Comparison of ENCODE assay signal across 1 cellular context in the genomic region with DNA sequence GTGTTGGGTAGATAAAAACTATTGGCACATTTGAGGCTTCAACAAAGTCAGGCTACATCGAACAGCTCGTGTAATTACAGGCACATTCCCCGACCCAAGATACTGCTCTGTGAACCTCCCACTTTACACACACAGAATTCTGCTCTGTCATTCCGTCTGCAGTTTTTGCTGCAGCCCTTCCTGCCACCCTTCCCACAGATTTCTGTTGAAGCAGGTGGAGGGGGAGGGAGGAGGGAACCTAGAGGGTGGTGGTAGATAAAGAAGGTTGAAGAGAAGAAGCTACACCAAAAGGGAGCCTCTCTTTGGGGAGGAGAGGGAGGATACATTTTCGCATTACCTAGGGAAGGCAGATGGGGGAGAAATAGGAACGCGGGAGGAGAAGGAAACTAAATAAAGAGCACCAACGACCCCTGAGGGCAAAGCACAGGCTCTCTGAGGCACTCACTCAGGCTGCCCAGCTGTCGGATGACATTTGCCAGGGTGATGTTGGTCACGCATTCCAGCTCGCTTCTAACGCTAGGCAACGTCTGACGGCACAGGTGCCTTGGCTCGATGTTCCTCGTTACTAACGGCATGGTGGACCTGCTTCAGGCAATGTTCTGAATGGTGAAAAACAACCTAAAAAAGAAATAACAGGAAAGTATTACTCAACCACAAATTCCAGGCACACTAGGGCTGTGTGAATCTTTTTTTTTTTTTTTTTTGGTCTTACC.
TF ChIP-seq lines count a peak whose summit lies in the region.

No MANE protein-coding gene starts in this region.

TF ChIP-seq in K562, 482 proteins besides CTCF, POLR2A, EP300 and RAD21 (continued from another document and continues in another):
- TF ChIP-seq E2F4 (CRISPR knock-in tag; IDR thresholded peaks at IDR 0.05; ENCODE audit: low read depth) (no peak), PHF21A (IDR thresholded peaks at IDR 0.05; ENCODE audit: borderline replicate concordance, low read depth) (peak; percentile 88), BCOR (IDR thresholded peaks at IDR 0.05) (peak; percentile 67), MXD1 (CRISPR knock-in tag; IDR thresholded peaks at IDR 0.05; ENCODE audit: borderline replicate concordance, poor library complexity, severe bottlenecking) (no peak), ZBTB1 (CRISPR knock-in tag; IDR thresholded peaks at IDR 0.05; ENCODE audit: borderline replicate concordance, low read depth) (no peak), PCBP1 (IDR thresholded peaks at IDR 0.05; ENCODE audit: low read depth, low read length, poor library complexity, severe bottlenecking) (no peak), TBL1XR1 (IDR thresholded peaks at IDR 0.05; ENCODE audit: low read length in 2 of 2) (peak in 1 of 2 experiments; percentile 91; a peak in 2 of 4 replicates), RBM25 (IDR thresholded peaks at IDR 0.05; ENCODE audit: low read depth, low read length, severe bottlenecking) (no peak), SP1 (CRISPR knock-in tag; IDR thresholded peaks at IDR 0.05) (0 out of 2 replicates have a peak, but pooled peaks have one; percentile 46), ZNF766 (CRISPR knock-in tag; conservative IDR thresholded peaks at IDR 0.05) (peak; percentile 74), DPF2 (IDR thresholded peaks at IDR 0.05) (peak; percentile 95), NRF1 (conservative IDR thresholded peaks at IDR 0.05 in 1 of 2, IDR thresholded peaks at IDR 0.05 in 1 of 2) (peak; percentile 21 to 32; a peak in 3 of 4 replicates), EHMT2 (IDR thresholded peaks at IDR 0.05) (peak; percentile 78), FIP1L1 (IDR thresholded peaks at IDR 0.05; ENCODE audit: low read depth, low read length, poor library complexity, severe bottlenecking) (no peak), TARDBP (IDR thresholded peaks at IDR 0.05) (peak; percentile 68; the same call in 1 of the 2 replicates), POLR2B (IDR thresholded peaks at IDR 0.05; ENCODE audit: low read depth, partially characterized antibody) (peak; percentile 19), FOXA3 (CRISPR knock-in tag; conservative IDR thresholded peaks at IDR 0.05 in 1 of 2, IDR thresholded peaks at IDR 0.05 in 1 of 2) (0 out of 4 replicates have a peak, but pooled peaks of 1 of the 2 experiments have one; percentile 10), ZNF589 (CRISPR knock-in tag; IDR thresholded peaks at IDR 0.05; ENCODE audit: low read depth) (no peak), ZNF263 (CRISPR knock-in tag; IDR thresholded peaks at IDR 0.05; ENCODE audit: borderline replicate concordance) (peak; percentile 74; the same call in 1 of the 2 replicates), MCM5 (IDR thresholded peaks at IDR 0.05; ENCODE audit: low read depth) (no peak), ZFP36 (IDR thresholded peaks at IDR 0.05; ENCODE audit: low read depth, low read length, partially characterized antibody) (peak; percentile 4), NFRKB (IDR thresholded peaks at IDR 0.05; ENCODE audit: low read depth) (0 out of 2 replicates have a peak, but pooled peaks have one; percentile 41), RUNX1 (IDR thresholded peaks at IDR 0.05; ENCODE audit: low read depth) (0 out of 2 replicates have a peak, but pooled peaks have one; percentile 27), ETV5 (CRISPR knock-in tag; IDR thresholded peaks at IDR 0.05; ENCODE audit: low read depth) (0 out of 2 replicates have a peak, but pooled peaks have one; percentile 27), CREM (IDR thresholded peaks at IDR 0.05; ENCODE audit: low read depth) (peak; percentile 55; the same call in 1 of the 2 replicates), NR4A1 (CRISPR knock-in tag; IDR thresholded peaks at IDR 0.05) (no peak), NR4A1 (tag; IDR thresholded peaks at IDR 0.05) (0 out of 2 replicates have a peak, but pooled peaks have one; percentile 63), SIN3B (IDR thresholded peaks at IDR 0.05; ENCODE audit: low read depth) (no peak), FOXJ2 (tag; IDR thresholded peaks at IDR 0.05) (no peak), MTF1 (CRISPR knock-in tag; IDR thresholded peaks at IDR 0.05; ENCODE audit: borderline replicate concordance) (no peak), ARID1B (IDR thresholded peaks at IDR 0.05) (peak; percentile 89), GATAD2A (IDR thresholded peaks at IDR 0.05) (peak; percentile 98), ZNF444 (CRISPR knock-in tag; IDR thresholded peaks at IDR 0.05) (no peak), ELK3 (CRISPR knock-in tag; IDR thresholded peaks at IDR 0.05) (no peak), XRCC4 (IDR thresholded peaks at IDR 0.05; ENCODE audit: extremely low read depth, insufficient read depth, insufficient read length) (no peak), MAFF (IDR thresholded peaks at IDR 0.05; ENCODE audit: low read length) (peak; percentile 92), RFX5 (IDR thresholded peaks at IDR 0.05; ENCODE audit: low read depth, low read length) (no peak), SMARCE1 (IDR thresholded peaks at IDR 0.05) (peak; percentile 86), HDAC3 (IDR thresholded peaks at IDR 0.05; ENCODE audit: borderline replicate concordance, partially characterized antibody) (peak; percentile 51), ZNF830 (CRISPR knock-in tag; IDR thresholded peaks at IDR 0.05) (no peak), TEAD1 (CRISPR knock-in tag; IDR thresholded peaks at IDR 0.05) (0 out of 4 replicates have a peak, but pooled peaks have one; percentile 35 to 37), TFAP4 (CRISPR knock-in tag; IDR thresholded peaks at IDR 0.05; ENCODE audit: borderline replicate concordance) (peak; percentile 69), ZKSCAN1 (IDR thresholded peaks at IDR 0.05; ENCODE audit: low read depth, low read length) (0 out of 2 replicates have a peak, but pooled peaks have one; percentile 23)
- TF ChIP-seq, protein P1, sequence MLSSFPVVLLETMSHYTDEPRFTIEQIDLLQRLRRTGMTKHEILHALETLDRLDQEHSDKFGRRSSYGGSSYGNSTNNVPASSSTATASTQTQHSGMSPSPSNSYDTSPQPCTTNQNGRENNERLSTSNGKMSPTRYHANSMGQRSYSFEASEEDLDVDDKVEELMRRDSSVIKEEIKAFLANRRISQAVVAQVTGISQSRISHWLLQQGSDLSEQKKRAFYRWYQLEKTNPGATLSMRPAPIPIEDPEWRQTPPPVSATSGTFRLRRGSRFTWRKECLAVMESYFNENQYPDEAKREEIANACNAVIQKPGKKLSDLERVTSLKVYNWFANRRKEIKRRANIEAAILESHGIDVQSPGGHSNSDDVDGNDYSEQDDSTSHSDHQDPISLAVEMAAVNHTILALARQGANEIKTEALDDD (IDR thresholded peaks at IDR 0.05), result peak; percentile 74
- TF ChIP-seq, protein P2, sequence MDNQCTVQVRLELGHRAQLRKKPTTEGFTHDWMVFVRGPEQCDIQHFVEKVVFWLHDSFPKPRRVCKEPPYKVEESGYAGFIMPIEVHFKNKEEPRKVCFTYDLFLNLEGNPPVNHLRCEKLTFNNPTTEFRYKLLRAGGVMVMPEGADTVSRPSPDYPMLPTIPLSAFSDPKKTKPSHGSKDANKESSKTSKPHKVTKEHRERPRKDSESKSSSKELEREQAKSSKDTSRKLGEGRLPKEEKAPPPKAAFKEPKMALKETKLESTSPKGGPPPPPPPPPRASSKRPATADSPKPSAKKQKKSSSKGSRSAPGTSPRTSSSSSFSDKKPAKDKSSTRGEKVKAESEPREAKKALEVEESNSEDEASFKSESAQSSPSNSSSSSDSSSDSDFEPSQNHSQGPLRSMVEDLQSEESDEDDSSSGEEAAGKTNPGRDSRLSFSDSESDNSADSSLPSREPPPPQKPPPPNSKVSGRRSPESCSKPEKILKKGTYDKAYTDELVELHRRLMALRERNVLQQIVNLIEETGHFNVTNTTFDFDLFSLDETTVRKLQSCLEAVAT (IDR thresholded peaks at IDR 0.05), result peak in 1 of 2 experiments; percentile 8; a peak in 1 of 4 replicates
- TF ChIP-seq, protein P3, sequence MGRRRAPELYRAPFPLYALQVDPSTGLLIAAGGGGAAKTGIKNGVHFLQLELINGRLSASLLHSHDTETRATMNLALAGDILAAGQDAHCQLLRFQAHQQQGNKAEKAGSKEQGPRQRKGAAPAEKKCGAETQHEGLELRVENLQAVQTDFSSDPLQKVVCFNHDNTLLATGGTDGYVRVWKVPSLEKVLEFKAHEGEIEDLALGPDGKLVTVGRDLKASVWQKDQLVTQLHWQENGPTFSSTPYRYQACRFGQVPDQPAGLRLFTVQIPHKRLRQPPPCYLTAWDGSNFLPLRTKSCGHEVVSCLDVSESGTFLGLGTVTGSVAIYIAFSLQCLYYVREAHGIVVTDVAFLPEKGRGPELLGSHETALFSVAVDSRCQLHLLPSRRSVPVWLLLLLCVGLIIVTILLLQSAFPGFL (CRISPR knock-in tag; IDR thresholded peaks at IDR 0.05), result no peak
- TF ChIP-seq, protein P4, sequence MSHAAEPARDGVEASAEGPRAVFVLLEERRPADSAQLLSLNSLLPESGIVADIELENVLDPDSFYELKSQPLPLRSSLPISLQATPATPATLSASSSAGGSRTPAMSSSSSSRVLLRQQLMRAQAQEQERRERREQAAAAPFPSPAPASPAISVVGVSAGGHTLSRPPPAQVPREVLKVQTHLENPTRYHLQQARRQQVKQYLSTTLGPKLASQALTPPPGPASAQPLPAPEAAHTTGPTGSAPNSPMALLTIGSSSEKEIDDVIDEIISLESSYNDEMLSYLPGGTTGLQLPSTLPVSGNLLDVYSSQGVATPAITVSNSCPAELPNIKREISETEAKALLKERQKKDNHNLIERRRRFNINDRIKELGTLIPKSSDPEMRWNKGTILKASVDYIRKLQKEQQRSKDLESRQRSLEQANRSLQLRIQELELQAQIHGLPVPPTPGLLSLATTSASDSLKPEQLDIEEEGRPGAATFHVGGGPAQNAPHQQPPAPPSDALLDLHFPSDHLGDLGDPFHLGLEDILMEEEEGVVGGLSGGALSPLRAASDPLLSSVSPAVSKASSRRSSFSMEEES (CRISPR knock-in tag; IDR thresholded peaks at IDR 0.05), result no peak
- TF ChIP-seq, protein P5, sequence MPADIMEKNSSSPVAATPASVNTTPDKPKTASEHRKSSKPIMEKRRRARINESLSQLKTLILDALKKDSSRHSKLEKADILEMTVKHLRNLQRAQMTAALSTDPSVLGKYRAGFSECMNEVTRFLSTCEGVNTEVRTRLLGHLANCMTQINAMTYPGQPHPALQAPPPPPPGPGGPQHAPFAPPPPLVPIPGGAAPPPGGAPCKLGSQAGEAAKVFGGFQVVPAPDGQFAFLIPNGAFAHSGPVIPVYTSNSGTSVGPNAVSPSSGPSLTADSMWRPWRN (IDR thresholded peaks at IDR 0.05; ENCODE audit: low read depth), result 0 out of 2 replicates have a peak, but pooled peaks have one; percentile 8
